13 cellular contexts compared by ENCODE assay signal in the genomic region with DNA sequence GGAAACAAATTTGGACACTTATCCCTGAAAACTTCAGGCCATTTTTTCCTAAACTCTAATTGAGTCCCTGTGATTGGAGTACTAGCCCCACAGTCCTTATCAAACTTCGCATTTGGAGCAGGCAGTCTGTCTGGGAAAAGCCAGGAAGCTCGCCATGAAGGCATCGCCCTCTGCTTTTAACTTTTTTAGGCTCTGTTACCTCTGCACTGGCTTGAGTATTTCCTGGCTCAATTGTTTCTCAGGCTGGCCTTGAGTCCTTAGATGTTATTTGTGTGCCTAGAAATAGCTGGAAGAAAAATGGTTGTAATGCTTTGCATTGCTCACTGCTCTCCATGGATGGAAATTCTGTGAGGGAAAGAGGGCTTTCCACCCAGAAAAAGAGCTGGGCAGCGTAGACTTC. TPM values are rescaled to one million over a fixed set of nuclear protein-coding genes. Genes with fewer than 3 reads are reported as not detected.
A peak's percentile ranks its signal among the peaks of the same experiment; 100 is the strongest.
DNase-seq lines count a peak whose midpoint lies in the region; ATAC-seq and TF ChIP-seq lines count a peak whose summit lies in the region.
"Had no signal": no experiment of that assay in that cellular context is flagged by ENCODE, and none has a peak within 500 bp of the region (broad histone marks: within the 10 kb centered on the region; RNA-seq: fewer than 3 reads in every experiment).

No MANE protein-coding gene starts in this region.

- DNase-seq in RWPE2 (ENCODE audit: low spot score) = no peak
- no peak for DNase-seq in esophagus squamous epithelium (lab: John Stamatoyannopoulos, UW)
- no peak for DNase-seq in natural killer cell treated with Interleukin-12 subunit alpha and Interleukin-12 subunit beta and Interleukin-15 and Interleukin-18, amount 100 ng/mL, for 72 hours (ENCODE audit: low spot score)
- DNase-seq in tibial artery = no peak
- no peak for DNase-seq in activated CD4-positive, alpha-beta T cell treated with anti-CD3 and anti-CD28 coated beads for 4 hours
- no peak for DNase-seq in NCI-H1048 (lab: John Stamatoyannopoulos, UW)
- DNase-seq: activated CD4-positive, alpha-beta T cell treated with anti-CD3 and anti-CD28 coated beads, Interleukin-2, amount 50 U/mL, for 48 hours; activated naive CD8-positive, alpha-beta T cell treated with anti-CD3 and anti-CD28 coated beads, Interleukin-2, amount 10 ng/mL, durations not matched to agents 7 days and 5 days; Karpas-422; stimulated activated CD4-positive, alpha-beta T cell treated with anti-CD3 and anti-CD28 coated beads, Interleukin-4, amount 100 ng/mL, for 24 hours had no signal

- H3K4me1 ChIP-seq in RWPE2 (ENCODE audit: insufficient read depth, poor library complexity, severe bottlenecking) (peaks cover 65% of the 10 kb centered on the region), esophagus squamous epithelium (peaks cover 54 to 96% (median 76%) of the 10 kb centered on the region in 3 donors), tibial artery (peaks cover 1 to 96% (median 86%) of the 10 kb centered on the region in 4 donors)

- no peaks in the 10 kb centered on the region for H3K27me3 Mint-ChIP-seq in natural killer cell treated with Interleukin-12 subunit alpha and Interleukin-12 subunit beta and Interleukin-15 and Interleukin-18, amount 100 ng/mL, for 72 hours
- H3K27me3 Mint-ChIP-seq: activated naive CD8-positive, alpha-beta T cell treated with anti-CD3 and anti-CD28 coated beads, Interleukin-2, amount 10 ng/mL, durations not matched to agents 7 days and 5 days; memory B cell had no signal

- TF ChIP-seq POLR2A in esophagus squamous epithelium (IDR thresholded peaks at IDR 0.05) = no peak

- H3K27ac Mint-ChIP-seq in natural killer cell treated with Interleukin-12 subunit alpha and Interleukin-12 subunit beta and Interleukin-15 and Interleukin-18, amount 100 ng/mL, for 72 hours = peak overlapping the region; percentile 84 to 92
- H3K27ac Mint-ChIP-seq: activated naive CD8-positive, alpha-beta T cell treated with anti-CD3 and anti-CD28 coated beads, Interleukin-2, amount 10 ng/mL, durations not matched to agents 7 days and 5 days; memory B cell had no signal

- H3K27ac ChIP-seq in RWPE2 (ENCODE audit: poor library complexity, severe bottlenecking) = peak overlapping the region; percentile 100
- H3K27ac ChIP-seq in esophagus squamous epithelium = peak overlapping the region; percentile 60 to 100 (median 88)
- H3K27ac ChIP-seq in tibial artery = peak overlapping the region; percentile 94 to 97

- peaks cover 78 to 80% of the 10 kb centered on the region in 2 donors for H3K4me1 Mint-ChIP-seq in natural killer cell treated with Interleukin-12 subunit alpha and Interleukin-12 subunit beta and Interleukin-15 and Interleukin-18, amount 100 ng/mL, for 72 hours (ENCODE audit: low read depth in 2 of 2)

- H3K4me3 ChIP-seq in RWPE2 (ENCODE audit: severe bottlenecking) (no peak overlapping the region), esophagus squamous epithelium (no peak overlapping the region), tibial artery (no peak overlapping the region)

- no peak overlapping the region for H3K4me3 Mint-ChIP-seq in natural killer cell treated with Interleukin-12 subunit alpha and Interleukin-12 subunit beta and Interleukin-15 and Interleukin-18, amount 100 ng/mL, for 72 hours
- H3K4me3 Mint-ChIP-seq: activated naive CD8-positive, alpha-beta T cell treated with anti-CD3 and anti-CD28 coated beads, Interleukin-2, amount 10 ng/mL, durations not matched to agents 7 days and 5 days; memory B cell had no signal

- TF ChIP-seq CTCF in RWPE2 (IDR thresholded peaks at IDR 0.05; ENCODE audit: poor library complexity, severe bottlenecking) (no peak), esophagus squamous epithelium (IDR thresholded peaks at IDR 0.05) (no peak), tibial artery (IDR thresholded peaks at IDR 0.05) (no peak)

- intact Hi-C loops in esophagus squamous epithelium (cut with DNase I) (no loop called here), tibial artery (cut with DNase I; ENCODE audit: low total_unique reads) (no loop called here)

- WGBS in esophagus squamous epithelium, 2 donors = 55 to 71% methylated on average over 4 of the region's 4 CpGs

- peaks cover 85% of the 10 kb centered on the region for H3K36me3 ChIP-seq in RWPE2 (ENCODE audit: low read depth)
- peaks cover 0 to 28% (median 0%) of the 10 kb centered on the region in 3 donors for H3K36me3 ChIP-seq in esophagus squamous epithelium
- H3K36me3 ChIP-seq in tibial artery = no peaks in the 10 kb centered on the region

- H3K36me3 Mint-ChIP-seq in natural killer cell treated with Interleukin-12 subunit alpha and Interleukin-12 subunit beta and Interleukin-15 and Interleukin-18, amount 100 ng/mL, for 72 hours = no peaks in the 10 kb centered on the region

- H3K27me3 ChIP-seq in RWPE2 (ENCODE audit: insufficient read depth, poor library complexity, severe bottlenecking) (no peaks in the 10 kb centered on the region), esophagus squamous epithelium (no peaks in the 10 kb centered on the region), tibial artery (no peaks in the 10 kb centered on the region)

- no peaks in the 10 kb centered on the region for H3K9me3 Mint-ChIP-seq in natural killer cell treated with Interleukin-12 subunit alpha and Interleukin-12 subunit beta and Interleukin-15 and Interleukin-18, amount 100 ng/mL, for 72 hours
- H3K9me3 Mint-ChIP-seq: activated naive CD8-positive, alpha-beta T cell treated with anti-CD3 and anti-CD28 coated beads, Interleukin-2, amount 10 ng/mL, durations not matched to agents 7 days and 5 days; memory B cell had no signal

- H3K9me3 ChIP-seq in RWPE2 (ENCODE audit: severe bottlenecking) (no peaks in the 10 kb centered on the region), esophagus squamous epithelium (no peaks in the 10 kb centered on the region), tibial artery (no peaks in the 10 kb centered on the region)

- ATAC-seq in RWPE2 (ENCODE audit: low read depth) (no peak), HG02623 (IDR thresholded peaks at IDR 0.05; ENCODE audit: unreplicated experiment) (no peak), HG03432 (IDR thresholded peaks at IDR 0.05; ENCODE audit: unreplicated experiment) (no peak)
- no peak for ATAC-seq in natural killer cell treated with Interleukin-12 subunit alpha and Interleukin-12 subunit beta and Interleukin-15 and Interleukin-18, amount 100 ng/mL, for 72 hours

RNA-seq across cellular contexts. Expression of a gene that starts 24.2 kb away (rescaled TPM):
- total RNA-seq in esophagus squamous epithelium = 100 to 1,000 TPM; 302 to 705 (median 414) TPM
- total RNA-seq in natural killer cell treated with Interleukin-12 subunit alpha and Interleukin-12 subunit beta and Interleukin-15 and Interleukin-18, amount 100 ng/mL, for 72 hours = 100 to 1,000 TPM; 342 to 574 TPM

RNA-seq across cellular contexts. Expression of a gene that starts 52.7 kb away (rescaled TPM):
- total RNA-seq in esophagus squamous epithelium = 100 to 1,000 TPM; 437 to 578 (median 516) TPM
- 100 to 1,000 TPM; 216 to 286 TPM for total RNA-seq in natural killer cell treated with Interleukin-12 subunit alpha and Interleukin-12 subunit beta and Interleukin-15 and Interleukin-18, amount 100 ng/mL, for 72 hours

RNA-seq across cellular contexts. Expression of a gene that starts 53.9 kb away (rescaled TPM):
- 1 to 10 TPM; 1.5 to 4.2 (median 2.7) TPM for total RNA-seq in esophagus squamous epithelium
- 100 to 1,000 TPM in 1 of 2 donors, 10 to 100 TPM in 1; 81.4 to 318 TPM for total RNA-seq in natural killer cell treated with Interleukin-12 subunit alpha and Interleukin-12 subunit beta and Interleukin-15 and Interleukin-18, amount 100 ng/mL, for 72 hours

Comparison
In these comparisons a context has a peak if more than half of its experiments do, and no peak if none do; other contexts are left out.
1. RNA of a gene that starts 53.9 kb away (total RNA-seq): 81.4 to 318 TPM in natural killer cell treated with Interleukin-12 subunit alpha and Interleukin-12 subunit beta and Interleukin-15 and Interleukin-18, amount 100 ng/mL, for 72 hours; 1.5 to 4.2 TPM in esophagus squamous epithelium; every median in the first group is over 10 times any median in the second.
2. Peak in every context shown above with its lines, with median percentiles within 50 percentile points of each other: H3K27ac ChIP-seq.